ENCODE assay signal across 14 cellular contexts in the genomic region with DNA sequence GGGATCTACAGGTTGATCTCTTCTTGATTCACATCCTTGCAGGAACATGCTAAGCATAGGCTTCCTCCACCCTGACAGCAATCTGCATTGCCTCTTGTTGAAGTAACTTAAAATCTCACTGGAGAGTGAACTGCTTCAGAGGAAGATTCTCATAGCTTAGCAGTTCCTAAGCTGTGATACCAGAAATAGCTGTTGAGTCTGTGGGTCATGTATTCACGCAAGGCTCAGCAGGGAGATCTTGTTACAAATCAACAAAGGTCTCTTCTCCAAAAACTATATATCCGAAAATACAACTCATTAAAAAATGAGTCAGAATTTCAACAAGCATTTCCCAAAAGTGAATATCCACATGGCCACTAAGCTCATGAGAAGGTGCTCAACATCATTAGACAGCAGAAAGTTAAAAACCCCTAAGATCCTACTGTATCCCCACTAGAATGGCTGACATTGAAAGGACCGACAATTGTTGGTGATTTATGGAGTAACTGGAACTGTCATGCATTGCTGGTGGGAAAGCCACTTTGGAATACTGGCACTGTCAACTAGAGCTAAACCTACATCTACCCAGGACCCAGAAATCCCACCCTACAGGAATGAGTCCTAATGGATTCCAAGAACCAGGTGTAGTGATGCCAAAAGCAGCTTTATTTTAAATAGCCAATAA. TPM values are rescaled to one million over a fixed set of nuclear protein-coding genes. Genes with fewer than 3 reads are reported as not detected.
DNase-seq lines count a peak whose midpoint lies in the region; ATAC-seq and TF ChIP-seq lines count a peak whose summit lies in the region.
"Not testable (repeated sequence)": the region's sequence is repeated elsewhere in the genome, so short reads cannot be mapped to it uniquely, and the experiment has no call there.
"Had no signal": no experiment of that assay in that cellular context is flagged by ENCODE, and none has a peak within 500 bp of the region (broad histone marks: within the 10 kb centered on the region; RNA-seq: fewer than 3 reads in every experiment).

No MANE protein-coding gene starts in this region.

- H3K9me2 ChIP-seq in PC-3 (replicated peaks; ENCODE audit: low read length), result not testable (repeated sequence)

- POLR2A ChIA-PET in PC-3 (lab: Charles Lee; ENCODE audit: unreplicated experiment), result not testable (repeated sequence)

- H2AFZ ChIP-seq in PC-3 (ENCODE audit: low read length), result not testable (repeated sequence)

- H3K27me3 ChIP-seq in H7 (ENCODE audit: control insufficient read depth, insufficient read depth, low read length); PC-3 (ENCODE audit: low read length); lung (ENCODE audit: control insufficient read depth, insufficient read depth); psoas muscle (ENCODE audit: insufficient read depth in 3 of 3, low read length in 2 of 3): not testable (repeated sequence)

- DNase-seq in EL, result peak; percentile 0
- DNase-seq in H7, result peak; percentile 0
- not testable (repeated sequence) for DNase-seq in PC-3, psoas muscle
- DNase-seq in choroid plexus epithelial cell (ENCODE audit: low read depth), result peak; percentile 12
- peak; percentile 54 for DNase-seq in fibroblast of peridontal ligament (ENCODE audit: extremely low read depth)
- peak; percentile 22 for DNase-seq in lung (ENCODE audit: low spot score)
- peak; percentile 1 for DNase-seq in superior temporal gyrus (ENCODE audit: extremely low spot score)

- H3K4me2 ChIP-seq in PC-3 (ENCODE audit: low read length), result not testable (repeated sequence)

- intact Hi-C loops in PC-3 (cut with micrococcal nuclease); psoas muscle (cut with DNase I): not testable (repeated sequence)

- H3F3A ChIP-seq in PC-3 (ENCODE audit: low read length, unreplicated experiment), result not testable (repeated sequence)

- not testable (repeated sequence) for H3K9me3 ChIP-seq in PC-3 (ENCODE audit: low read length); lung (ENCODE audit: control insufficient read depth in 2 of 2, insufficient read depth in 1 of 2, low read length in 1 of 2); psoas muscle

- H4K20me1 ChIP-seq in PC-3 (ENCODE audit: low read length), result not testable (repeated sequence)

- H3K79me2 ChIP-seq in PC-3 (ENCODE audit: low read length), result not testable (repeated sequence)

- not testable (repeated sequence) for H3K36me3 ChIP-seq in H7 (replicated peaks; ENCODE audit: control insufficient read depth, insufficient read depth, low read length); PC-3 (ENCODE audit: low read depth, low read length); lung (ENCODE audit: control insufficient read depth in 2 of 2, insufficient read depth in 2 of 2, low read length in 2 of 2)
- peaks cover 0 to 20% of the 10 kb centered on the region in 2 donors for H3K36me3 ChIP-seq in psoas muscle (ENCODE audit: insufficient read depth in 1 of 2, low read depth in 1 of 2)

- TF ChIP-seq CTCF in PC-3 (conservative IDR thresholded peaks at IDR 0.05; ENCODE audit: low read depth, low read length); choroid plexus epithelial cell (conservative IDR thresholded peaks at IDR 0.05; ENCODE audit: low read depth, low read length); lung (IDR thresholded peaks at IDR 0.05; ENCODE audit: control extremely low read depth, extremely low read depth); psoas muscle (IDR thresholded peaks at IDR 0.05): not testable (repeated sequence)

- H3K9ac ChIP-seq in PC-3 (ENCODE audit: low read length), result not testable (repeated sequence)

- not testable (repeated sequence) for H3K27ac ChIP-seq in PC-3 (ENCODE audit: low read length); lung (ENCODE audit: low read depth in 1 of 2, low read length in 1 of 2)
- peak overlapping the region; percentile 89 for H3K27ac ChIP-seq in psoas muscle

- not testable (repeated sequence) for BruUV-seq in PC-3 (replicated peaks; lab: Mats Ljungman, UMichigan)

- H3K4me3 ChIP-seq in H7 (ENCODE audit: insufficient read depth, low read depth, low read length); PC-3 (ENCODE audit: low read length); choroid plexus epithelial cell (ENCODE audit: low read depth, low read length); lung: not testable (repeated sequence)
- H3K4me3 ChIP-seq in psoas muscle, result peak overlapping the region; percentile 11

- CTCF ChIA-PET in PC-3 (lab: Charles Lee), result interaction anchor here (0.5 kb wide), 1 partner anchor 73 kb away, joined by 4 read pairs; no protein-coding TSS in a partner anchor

- ATAC-seq in PC-3 (peak; percentile 59), psoas muscle (peak; percentile 84 to 98 (median 95))
- not testable (repeated sequence) for ATAC-seq in lung (ENCODE audit: insufficient read depth, low FRiP score)

- 85 to 92% methylated on average over 3 of the region's 3 CpGs for WGBS in lung, 2 donors
- 23 to 31% (median 31%) methylated on average over 3 of the region's 3 CpGs for WGBS in psoas muscle, 3 donors

- H3K4me1 ChIP-seq in PC-3 (ENCODE audit: insufficient read depth, low read length); lung (ENCODE audit: control insufficient read depth in 2 of 2, insufficient read depth in 2 of 2, low read length in 2 of 2): not testable (repeated sequence)
- H3K4me1 ChIP-seq in psoas muscle, result peaks cover 18% of the 10 kb centered on the region

RNA-seq across cellular contexts. Expression of a gene that starts 9.0 kb away (rescaled TPM):
- 10.8 and 17.7 TPM in 2 replicates for total RNA-seq in H7 (2014; rRNA removed; shearing (Covaris generic))
- total RNA-seq in PC-3 (2014; rRNA removed), result 29.0 and 38.6 TPM in 2 replicates
- 100 to 1,000 TPM in 1 of 2 donors, 10 to 100 TPM in 1; 27.6 to 106 TPM for total RNA-seq in lung
- polyA plus RNA-seq in lung, result 10 to 100 TPM in 1 of 2 donors, 1 to 10 TPM in 1; 7.7 to 51.7 TPM
- total RNA-seq in psoas muscle, result 100 to 1,000 TPM in 2 of 4 donors, 10 to 100 TPM in 2; 38.7 to 175 (median 105) TPM
- polyA plus RNA-seq in psoas muscle, result 10 to 100 TPM; 35.5 to 86.8 (median 61.4) TPM

RNA-seq across cellular contexts. Expression of a gene that starts 10.8 kb away (rescaled TPM):
- total RNA-seq in H7 (2014; rRNA removed; shearing (Covaris generic)), result not detected in 2 replicates
- total RNA-seq in PC-3 (2014; rRNA removed), result not detected in 2 replicates
- total RNA-seq in lung, result not detected
- polyA plus RNA-seq in lung, result 10 to 100 TPM in 1 of 2 donors, under 1 TPM in 1; 0.10 to 36.9 TPM
- total RNA-seq in psoas muscle, result 10 to 100 TPM in 2 of 4 donors, under 1 TPM in 1, not detected in 1; 0.42 to 89.4 (median 27.6) TPM
- 10 to 100 TPM in 2 of 3 donors, under 1 TPM in 1; 0.21 to 41.2 (median 27.5) TPM for polyA plus RNA-seq in psoas muscle
- total RNA-seq: CD4-positive, alpha-beta memory T cell; G401; GM23248; HepG2 had no signal
- polyA plus RNA-seq: GM23248 had no signal

RNA-seq across cellular contexts. Expression of a gene that starts 21.0 kb away (rescaled TPM):
- total RNA-seq in H7 (2014; rRNA removed; shearing (Covaris generic)), result 31.2 and 43.2 TPM in 2 replicates
- total RNA-seq in PC-3 (2014; rRNA removed) (24.0 and 25.9 TPM in 2 replicates), lung (10 to 100 TPM; 18.6 to 19.7 TPM), psoas muscle (10 to 100 TPM; 35.0 to 56.2 (median 46.9) TPM)
- polyA plus RNA-seq in lung (10 to 100 TPM in 1 of 2 donors, 1 to 10 TPM in 1; 8.8 to 17.1 TPM), psoas muscle (10 to 100 TPM; 26.0 to 46.8 (median 42.9) TPM)

RNA-seq across cellular contexts. Expression of a gene that starts 35.2 kb away (rescaled TPM):
- total RNA-seq in H7 (2014; rRNA removed; shearing (Covaris generic)), result not detected in 2 replicates
- total RNA-seq in PC-3 (2014; rRNA removed), result not detected in 2 replicates
- 10 to 100 TPM in 1 of 2 donors, 1 to 10 TPM in 1; 6.2 to 23.7 TPM for total RNA-seq in lung
- polyA plus RNA-seq in lung, result 1 to 10 TPM; 2.9 to 7.9 TPM
- total RNA-seq in psoas muscle, result 1 to 10 TPM in 2 of 4 donors, under 1 TPM in 2; 0.61 to 5.0 (median 1.1) TPM
- 1 to 10 TPM in 2 of 3 donors, under 1 TPM in 1; 0.53 to 1.4 (median 1.1) TPM for polyA plus RNA-seq in psoas muscle
- total RNA-seq: CD4-positive, alpha-beta memory T cell; Daoy; HepG2 had no signal
- polyA plus RNA-seq: CD14-positive monocyte; CD4-positive, alpha-beta memory T cell; HepG2 had no signal

RNA-seq across cellular contexts. Expression of a gene that starts 57.2 kb away (rescaled TPM):
- 78.0 and 83.7 TPM in 2 replicates for total RNA-seq in H7 (2014; rRNA removed; shearing (Covaris generic))
- total RNA-seq in PC-3 (2014; rRNA removed) (75.3 and 128 TPM in 2 replicates), lung (10 to 100 TPM; 35.8 to 57.4 TPM), psoas muscle (10 to 100 TPM in 1 of 4 donors, 1 to 10 TPM in 3; 7.3 to 13.1 (median 8.7) TPM)
- polyA plus RNA-seq in lung (10 to 100 TPM; 16.7 to 53.2 TPM), psoas muscle (10 to 100 TPM in 1 of 3 donors, 1 to 10 TPM in 2; 4.2 to 13.9 (median 5.6) TPM)
